In genomic region chr18:3458952-3459853, GRCh38 we compare ENCODE assay signal across 1 cellular context.
A peak's percentile ranks its signal among the peaks of the same experiment; 100 is the strongest.
TF ChIP-seq lines count a peak whose summit lies in the region.

No MANE protein-coding gene starts in this region.

TF ChIP-seq in GM12878, 131 proteins besides CTCF, POLR2A, EP300 and RAD21 (continued from another document):
- TF ChIP-seq RUNX3 (IDR thresholded peaks at IDR 0.05; ENCODE audit: low read length) = peak; percentile 42; the same call in 1 of the 2 replicates
- no peak for TF ChIP-seq MAX (IDR thresholded peaks at IDR 0.05; ENCODE audit: low read depth, low read length)
- no peak for TF ChIP-seq MLLT1 (IDR thresholded peaks at IDR 0.05)
- no peak for TF ChIP-seq CBFB (IDR thresholded peaks at IDR 0.05; ENCODE audit: low read depth)
